14 cellular contexts compared by ENCODE assay signal in genomic region chr10:17578603-17579002, GRCh38.
"Had no signal": no experiment of that assay in that cellular context is flagged by ENCODE, and none has a peak within 500 bp of the region (broad histone marks: within the 10 kb centered on the region; RNA-seq: fewer than 3 reads in every experiment).

No MANE protein-coding gene starts in this region.

- H3K9me3 ChIP-seq: esophagus squamous epithelium, SK-N-SH had no signal

- DNase-seq: activated CD4-positive, alpha-beta T cell treated with anti-CD3 and anti-CD28 coated beads for 36 hours; activated CD8-positive, alpha-beta T cell treated with anti-CD3 and anti-CD28 coated beads for 36 hours; activated effector memory CD4-positive, alpha-beta T cell treated with Interleukin-2 at 50 U/mL for 16 hours; activated naive CD4-positive, alpha-beta T cell treated with anti-CD3 and anti-CD28 coated beads, Interleukin-2, amount 50 U/mL, for 16 hours; activated T-cell treated with anti-CD3 and anti-CD28 coated beads, Interleukin-2, amount 50 U/mL, for 4 hours; esophagus squamous epithelium; mesendoderm; natural killer cell; occipital lobe; SK-N-SH; stimulated activated naive CD8-positive, alpha-beta T cell treated with anti-CD3 and anti-CD28 coated beads, Interleukin-15, amount 100 ng/mL, for 72 hours; T-helper 1 cell; T1000 had no signal

- H3K27me3 ChIP-seq: esophagus squamous epithelium had no signal

- H3K4me3 ChIP-seq: esophagus squamous epithelium had no signal

- H3K36me3 ChIP-seq: esophagus squamous epithelium had no signal

- H3K27ac ChIP-seq: esophagus squamous epithelium had no signal

- H3K4me1 ChIP-seq: esophagus squamous epithelium had no signal

- ATAC-seq: activated CD4-positive, alpha-beta T cell treated with anti-CD3 and anti-CD28 coated beads for 36 hours; activated CD8-positive, alpha-beta T cell treated with anti-CD3 and anti-CD28 coated beads for 36 hours; activated T-cell treated with anti-CD3 and anti-CD28 coated beads, Interleukin-2, amount 50 U/mL, for 4 hours; natural killer cell; sciatic nerve; stimulated activated naive CD8-positive, alpha-beta T cell treated with anti-CD3 and anti-CD28 coated beads, Interleukin-15, amount 100 ng/mL, for 72 hours had no signal
